In the genomic region with DNA sequence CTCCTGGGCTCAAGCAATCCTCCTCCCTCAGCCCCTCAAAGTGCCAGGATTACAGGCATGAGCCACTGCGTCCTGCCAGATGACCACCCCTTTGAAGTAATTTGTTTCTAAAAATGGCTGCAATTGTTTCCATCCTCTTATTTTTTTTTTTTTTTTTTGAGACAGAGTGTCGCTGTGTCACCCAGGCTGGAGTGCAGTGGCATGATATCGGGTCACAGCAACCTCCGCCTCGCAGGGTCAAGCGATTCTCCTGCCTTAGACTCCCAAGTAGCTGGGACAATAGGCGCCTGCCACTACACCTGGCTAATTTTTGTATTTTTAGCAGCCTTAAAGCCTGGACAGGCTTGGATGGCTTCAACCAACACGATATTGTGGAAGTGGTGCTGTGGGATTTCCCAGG, we compare ENCODE assay signal across 25 cellular contexts. TPM values are rescaled to one million over a fixed set of nuclear protein-coding genes. Genes with fewer than 3 reads are reported as not detected.
DNase-seq lines count a peak whose midpoint lies in the region; ATAC-seq, FAIRE-seq and TF ChIP-seq lines count a peak whose summit lies in the region.
"Had no signal": no experiment of that assay in that cellular context is flagged by ENCODE, and none has a peak within 500 bp of the region (broad histone marks: within the 10 kb centered on the region; RNA-seq: fewer than 3 reads in every experiment).

No MANE protein-coding gene starts in this region.

- DNase-seq in HepG2 (ENCODE audit: low spot score) (no peak), right lobe of liver (no peak), WERI-Rb-1 (no peak), renal cortical epithelial cell (ENCODE audit: low read depth) (peak; percentile 16)
- DNase-seq in activated CD8-positive, alpha-beta memory T cell treated with anti-CD3 and anti-CD28 coated beads, Interleukin-2, amount 10 ng/mL, durations not matched to agents 7 days and 5 days = no peak
- DNase-seq in activated naive CD8-positive, alpha-beta T cell treated with anti-CD3 and anti-CD28 coated beads for 36 hours = no peak
- DNase-seq: BE2C; CD4-positive, alpha-beta T cell; CD8-positive, alpha-beta memory T cell; DMS 273 treated with DMSO at 0.1 percent for 48 hours; DMS79; EL; GDM1; GM23248; H7; HCEC 1CT had no signal

- H3K27ac Mint-ChIP-seq in activated CD8-positive, alpha-beta memory T cell treated with anti-CD3 and anti-CD28 coated beads, Interleukin-2, amount 10 ng/mL, durations not matched to agents 7 days and 5 days = no peak overlapping the region
- no peak overlapping the region for H3K27ac Mint-ChIP-seq in activated naive CD8-positive, alpha-beta T cell treated with anti-CD3 and anti-CD28 coated beads for 36 hours
- H3K27ac Mint-ChIP-seq: CD4-positive, alpha-beta T cell had no signal

- TF ChIP-seq EP300 in HepG2 (IDR thresholded peaks at IDR 0.05; ENCODE audit: low read depth in 2 of 2, low read length in 2 of 2) = no peak
- TF ChIP-seq EP300 in HepG2 (CRISPR knock-in tag; IDR thresholded peaks at IDR 0.05; ENCODE audit: borderline replicate concordance) = no peak

- no peak overlapping the region for H3K4me3 Mint-ChIP-seq in activated CD8-positive, alpha-beta memory T cell treated with anti-CD3 and anti-CD28 coated beads, Interleukin-2, amount 10 ng/mL, durations not matched to agents 7 days and 5 days
- no peak overlapping the region for H3K4me3 Mint-ChIP-seq in activated naive CD8-positive, alpha-beta T cell treated with anti-CD3 and anti-CD28 coated beads for 36 hours
- H3K4me3 Mint-ChIP-seq: CD4-positive, alpha-beta T cell; CD8-positive, alpha-beta memory T cell had no signal

- CTCF ChIA-PET in HepG2 (lab: Yijun Ruan, JAX; ENCODE audit: low intra/inter-chr PET ratio, low total read pairs) = no interaction called here
- CTCF ChIA-PET in activated CD8-positive, alpha-beta memory T cell treated with anti-CD3 and anti-CD28 coated beads, Interleukin-2, amount 10 ng/mL, durations not matched to agents 7 days and 5 days (lab: Charles Lee) = interaction anchor here (0.7 to 1.9 kb wide), 3 partner anchors 13 to 59 kb away, joined by 3 to 4 read pairs (median 4); no protein-coding TSS in a partner anchor

- no peaks in the 10 kb centered on the region for H3K4me1 Mint-ChIP-seq in activated CD8-positive, alpha-beta memory T cell treated with anti-CD3 and anti-CD28 coated beads, Interleukin-2, amount 10 ng/mL, durations not matched to agents 7 days and 5 days
- no peaks in the 10 kb centered on the region for H3K4me1 Mint-ChIP-seq in activated naive CD8-positive, alpha-beta T cell treated with anti-CD3 and anti-CD28 coated beads for 36 hours
- H3K4me1 Mint-ChIP-seq: CD8-positive, alpha-beta memory T cell had no signal

- H3K9me3 Mint-ChIP-seq in activated CD8-positive, alpha-beta memory T cell treated with anti-CD3 and anti-CD28 coated beads, Interleukin-2, amount 10 ng/mL, durations not matched to agents 7 days and 5 days (ENCODE audit: low read depth) = no peaks in the 10 kb centered on the region
- no peaks in the 10 kb centered on the region for H3K9me3 Mint-ChIP-seq in activated naive CD8-positive, alpha-beta T cell treated with anti-CD3 and anti-CD28 coated beads for 36 hours
- H3K9me3 Mint-ChIP-seq: CD4-positive, alpha-beta T cell; CD8-positive, alpha-beta memory T cell had no signal

- H3K27ac ChIP-seq in HepG2 (ENCODE audit: extremely low read length, insufficient read depth, low read length) = no peak overlapping the region
- H3K27ac ChIP-seq in right lobe of liver = no peak overlapping the region
- peak overlapping the region; percentile 42 for H3K27ac ChIP-seq in WERI-Rb-1
- H3K27ac ChIP-seq: 22Rv1, C4-2B had no signal

- peaks cover 5 to 35% of the 10 kb centered on the region in 2 experiments for H3K27me3 ChIP-seq in HepG2 (ENCODE audit: control insufficient read depth in 1 of 2, insufficient read depth in 2 of 2, low read length in 2 of 2)
- H3K27me3 ChIP-seq in right lobe of liver = no peaks in the 10 kb centered on the region
- no peaks in the 10 kb centered on the region for H3K27me3 ChIP-seq in WERI-Rb-1 (ENCODE audit: insufficient read depth, low read depth, severe bottlenecking)
- H3K27me3 ChIP-seq: BE2C had no signal

- H3K36me3 ChIP-seq in HepG2 (replicated peaks in 1 of 2; ENCODE audit: control insufficient read depth in 1 of 2, insufficient read depth in 2 of 2, low read length in 2 of 2) (no peaks in the 10 kb centered on the region), right lobe of liver (no peaks in the 10 kb centered on the region), WERI-Rb-1 (no peaks in the 10 kb centered on the region)
- H3K36me3 ChIP-seq: BE2C had no signal

- H3K27me3 Mint-ChIP-seq in activated CD8-positive, alpha-beta memory T cell treated with anti-CD3 and anti-CD28 coated beads, Interleukin-2, amount 10 ng/mL, durations not matched to agents 7 days and 5 days = peaks cover 18% of the 10 kb centered on the region
- H3K27me3 Mint-ChIP-seq in activated naive CD8-positive, alpha-beta T cell treated with anti-CD3 and anti-CD28 coated beads for 36 hours = peaks cover 23% of the 10 kb centered on the region

- POLR2A ChIA-PET in HepG2 (lab: Yijun Ruan, JAX) = no interaction called here

- no peak for TF ChIP-seq CTCF in HepG2 (CRISPR knock-in tag; IDR thresholded peaks at IDR 0.05)
- TF ChIP-seq CTCF in right lobe of liver (IDR thresholded peaks at IDR 0.05) = no peak
- TF ChIP-seq CTCF in WERI-Rb-1 (IDR thresholded peaks at IDR 0.05; ENCODE audit: low read depth, low read length) = no peak

- ATAC-seq in HepG2 (no peak), right lobe of liver (no peak), HG02610 (IDR thresholded peaks at IDR 0.05; ENCODE audit: unreplicated experiment) (no peak), HG03469 (IDR thresholded peaks at IDR 0.05; ENCODE audit: unreplicated experiment) (no peak)
- no peak for ATAC-seq in activated CD8-positive, alpha-beta memory T cell treated with anti-CD3 and anti-CD28 coated beads, Interleukin-2, amount 10 ng/mL, durations not matched to agents 7 days and 5 days
- ATAC-seq: GM12878 had no signal

- no peaks in the 10 kb centered on the region for H3K9me3 ChIP-seq in HepG2 (ENCODE audit: low read length)
- no peaks in the 10 kb centered on the region for H3K9me3 ChIP-seq in right lobe of liver
- H3K9me3 ChIP-seq in WERI-Rb-1 (ENCODE audit: severe bottlenecking) = no peaks in the 10 kb centered on the region
- H3K9me3 ChIP-seq: BE2C had no signal

- H4K20me1 ChIP-seq in HepG2 (ENCODE audit: insufficient read depth, low read length) = no peaks in the 10 kb centered on the region

- H3K4me2 ChIP-seq in HepG2 (ENCODE audit: low read depth, low read length) = 0 out of 2 replicates have a peak overlapping the region, but pooled peaks have one; percentile 2

- no peaks in the 10 kb centered on the region for H3K36me3 Mint-ChIP-seq in activated CD8-positive, alpha-beta memory T cell treated with anti-CD3 and anti-CD28 coated beads, Interleukin-2, amount 10 ng/mL, durations not matched to agents 7 days and 5 days
- H3K36me3 Mint-ChIP-seq in activated naive CD8-positive, alpha-beta T cell treated with anti-CD3 and anti-CD28 coated beads for 36 hours = no peaks in the 10 kb centered on the region
- H3K36me3 Mint-ChIP-seq: CD8-positive, alpha-beta memory T cell had no signal

- no peaks in the 10 kb centered on the region for H3K79me2 ChIP-seq in HepG2 (ENCODE audit: insufficient read depth, low read length)

- H3K4me3 ChIP-seq in HepG2 (replicated peaks in 1 of 3; ENCODE audit: insufficient read depth in 1 of 3, low read depth in 2 of 3, low read length in 3 of 3) (no peak overlapping the region), right lobe of liver (no peak overlapping the region), WERI-Rb-1 (ENCODE audit: low read depth, low read length) (no peak overlapping the region)
- H3K4me3 ChIP-seq: GM12878, GM23248 had no signal

- BruUV-seq in HepG2 (replicated peaks; lab: Mats Ljungman, UMichigan) = no TSS peak

- in situ Hi-C loops in HepG2 (cut with HindIII; ENCODE audit: extremely low pct_ligation_motif_present, low pct_unique_long_range_greater_than_20kb) = no loop called here

- TF ChIP-seq POLR2A in HepG2 (IDR thresholded peaks at IDR 0.05; ENCODE audit: insufficient read depth in 1 of 2, low read depth in 2 of 2, low read length in 2 of 2) (no peak), right lobe of liver (IDR thresholded peaks at IDR 0.05) (no peak)

- H2AFZ ChIP-seq in HepG2 (ENCODE audit: low read length) = no peak overlapping the region

- no peak overlapping the region for H3K9ac ChIP-seq in HepG2 (ENCODE audit: insufficient read depth, low read depth, low read length)
- H3K9ac ChIP-seq: GM23248 had no signal

- H3K4me1 ChIP-seq in HepG2 (ENCODE audit: insufficient read depth, low read length) (peaks cover 35% of the 10 kb centered on the region), right lobe of liver (no peaks in the 10 kb centered on the region)

- no peak for TF ChIP-seq RAD21 in HepG2 (CRISPR knock-in tag; IDR thresholded peaks at IDR 0.05)

- 33% methylated on average over 8 of the region's 8 CpGs for WGBS in HepG2 (ENCODE audit: low lambda C conversion rate)
- WGBS in right lobe of liver (ENCODE audit: insufficient coverage, low coverage, low lambda C conversion rate, missing lambda C conversion rate) = 54% methylated on average over 4 of the region's 8 CpGs

- no peak for FAIRE-seq in HepG2 (lab: Jason Lieb, UNC)
- FAIRE-seq: A204.1, D721Med, GM12878, GM19239, H1 had no signal

- intact Hi-C loops in HepG2 (cut with micrococcal nuclease; ENCODE audit: unreplicated experiment) (no loop called here), right lobe of liver (cut with DNase I) (no loop called here)

RNA-seq across cellular contexts. Expression of gene DPP9, which starts 22.3 kb away (rescaled TPM):
- total RNA-seq in HepG2 (2016; rRNA removed; fragmentation: Illumina TruSeq; extraction: Trizol) = 25.8 and 26.6 TPM in 2 replicates
- total RNA-seq in HepG2 (2016; cell fraction: cytosol; rRNA removed; fragmentation: Illumina TruSeq; extraction: Trizol; ENCODE audit: low read depth) = 21.9 and 23.0 TPM in 2 replicates
- 19.7 and 28.0 TPM in 2 replicates for total RNA-seq in HepG2 (2016; cell fraction: insoluble cytoplasmic fraction; rRNA removed; fragmentation: Illumina TruSeq; extraction: Trizol)
- 28.4 and 28.6 TPM in 2 replicates for total RNA-seq in HepG2 (2016; cell fraction: membrane; rRNA removed; fragmentation: Illumina TruSeq; extraction: Trizol)
- total RNA-seq in HepG2 (2016; cell fraction: nucleus; rRNA removed; fragmentation: Illumina TruSeq; extraction: Trizol) = 19.7 and 23.4 TPM in 2 replicates
- polyA plus RNA-seq in HepG2 (2011; rRNA removed) = 8.4 and 9.4 TPM in 2 replicates
- 5.3 and 7.0 TPM in 2 replicates for polyA plus RNA-seq in HepG2 (2011; cell fraction: cytosol; rRNA removed)
- 33.2 and 42.2 TPM in 2 replicates for polyA plus RNA-seq in HepG2 (2011; cell fraction: nucleus; rRNA removed)
- polyA plus RNA-seq in HepG2 (2012) = 14.9 and 17.3 TPM in 2 replicates
- 11.8 and 12.3 TPM in 2 replicates for polyA plus RNA-seq in HepG2 (2016; cell fraction: cytosol; fragmentation: Illumina TruSeq; extraction: Trizol; ENCODE audit: low read depth)
- 26.8 and 38.6 TPM in 2 replicates for polyA plus RNA-seq in HepG2 (2016; cell fraction: insoluble cytoplasmic fraction; fragmentation: Illumina TruSeq; extraction: Trizol; ENCODE audit: low read depth)
- polyA plus RNA-seq in HepG2 (2016; cell fraction: membrane; fragmentation: Illumina TruSeq; extraction: Trizol; ENCODE audit: low read depth) = 22.3 and 23.5 TPM in 2 replicates
- polyA plus RNA-seq in HepG2 (2016; cell fraction: nucleus; fragmentation: Illumina TruSeq; extraction: Trizol; ENCODE audit: insufficient read depth, low read depth) = 52.8 and 55.7 TPM in 2 replicates
- polyA minus RNA-seq in HepG2 (2011; rRNA and poly(A)+ RNA removed; ENCODE audit: low replicate concordance) = 26.0 and 29.3 TPM in 2 replicates
- polyA minus RNA-seq in HepG2 (2011; cell fraction: cytosol; rRNA and poly(A)+ RNA removed) = 10.0 and 10.8 TPM in 2 replicates
- polyA minus RNA-seq in HepG2 (2011; cell fraction: nucleus; rRNA and poly(A)+ RNA removed) = 25.8 and 26.7 TPM in 2 replicates
- 100 to 1,000 TPM in 1 of 6 experiments, 10 to 100 TPM in 5; 47.3 to 118 (median 54.5) TPM for total RNA-seq in right lobe of liver
- 21.5 and 37.4 TPM in 2 replicates for total RNA-seq in renal cortical epithelial cell
- total RNA-seq in activated CD8-positive, alpha-beta memory T cell treated with anti-CD3 and anti-CD28 coated beads, Interleukin-2, amount 10 ng/mL, durations not matched to agents 7 days and 5 days = 10 to 100 TPM; 92.5 to 98.0 TPM
- 10 to 100 TPM; 71.7 to 72.3 TPM for total RNA-seq in activated naive CD8-positive, alpha-beta T cell treated with anti-CD3 and anti-CD28 coated beads for 36 hours

RNA-seq across cellular contexts. Expression of gene FEM1A, which starts 45.5 kb away (rescaled TPM):
- total RNA-seq in HepG2 (2016; rRNA removed; fragmentation: Illumina TruSeq; extraction: Trizol) (10.8 and 11.6 TPM in 2 replicates), right lobe of liver (10 to 100 TPM in 2 of 6 experiments, 1 to 10 TPM in 4; 4.7 to 11.9 (median 5.6) TPM), renal cortical epithelial cell (13.0 and 14.8 TPM in 2 replicates)
- total RNA-seq in HepG2 (2016; cell fraction: cytosol; rRNA removed; fragmentation: Illumina TruSeq; extraction: Trizol; ENCODE audit: low read depth) = 1.9 and 2.0 TPM in 2 replicates
- total RNA-seq in HepG2 (2016; cell fraction: insoluble cytoplasmic fraction; rRNA removed; fragmentation: Illumina TruSeq; extraction: Trizol) = 10.8 and 11.2 TPM in 2 replicates
- total RNA-seq in HepG2 (2016; cell fraction: membrane; rRNA removed; fragmentation: Illumina TruSeq; extraction: Trizol) = 8.3 and 9.0 TPM in 2 replicates
- total RNA-seq in HepG2 (2016; cell fraction: nucleus; rRNA removed; fragmentation: Illumina TruSeq; extraction: Trizol) = 6.7 and 7.8 TPM in 2 replicates
- polyA plus RNA-seq in HepG2 (2011; rRNA removed) = 3.2 and 4.2 TPM in 2 replicates
- 3.1 and 4.4 TPM in 2 replicates for polyA plus RNA-seq in HepG2 (2011; cell fraction: cytosol; rRNA removed)
- 3.3 and 4.8 TPM in 2 replicates for polyA plus RNA-seq in HepG2 (2011; cell fraction: nucleus; rRNA removed)
- polyA plus RNA-seq in HepG2 (2012) = 0.23 and 0.29 TPM in 2 replicates
- 0.88 and 1.0 TPM in 2 replicates for polyA plus RNA-seq in HepG2 (2016; cell fraction: cytosol; fragmentation: Illumina TruSeq; extraction: Trizol; ENCODE audit: low read depth)
- polyA plus RNA-seq in HepG2 (2016; cell fraction: insoluble cytoplasmic fraction; fragmentation: Illumina TruSeq; extraction: Trizol; ENCODE audit: low read depth) = 8.3 and 9.1 TPM in 2 replicates
- 4.1 and 4.3 TPM in 2 replicates for polyA plus RNA-seq in HepG2 (2016; cell fraction: membrane; fragmentation: Illumina TruSeq; extraction: Trizol; ENCODE audit: low read depth)
- 6.8 TPM in 2 replicates for polyA plus RNA-seq in HepG2 (2016; cell fraction: nucleus; fragmentation: Illumina TruSeq; extraction: Trizol; ENCODE audit: insufficient read depth, low read depth)
- 16.5 and 16.7 TPM in 2 replicates for polyA minus RNA-seq in HepG2 (2011; rRNA and poly(A)+ RNA removed; ENCODE audit: low replicate concordance)
- polyA minus RNA-seq in HepG2 (2011; cell fraction: cytosol; rRNA and poly(A)+ RNA removed) = 4.8 and 5.5 TPM in 2 replicates
- 6.6 and 7.5 TPM in 2 replicates for polyA minus RNA-seq in HepG2 (2011; cell fraction: nucleus; rRNA and poly(A)+ RNA removed)
- 10 to 100 TPM; 11.5 to 16.8 TPM for total RNA-seq in activated CD8-positive, alpha-beta memory T cell treated with anti-CD3 and anti-CD28 coated beads, Interleukin-2, amount 10 ng/mL, durations not matched to agents 7 days and 5 days
- total RNA-seq in activated naive CD8-positive, alpha-beta T cell treated with anti-CD3 and anti-CD28 coated beads for 36 hours = 10 to 100 TPM; 21.8 to 22.5 TPM
